1 cellular context compared by ENCODE assay signal in the genomic region with DNA sequence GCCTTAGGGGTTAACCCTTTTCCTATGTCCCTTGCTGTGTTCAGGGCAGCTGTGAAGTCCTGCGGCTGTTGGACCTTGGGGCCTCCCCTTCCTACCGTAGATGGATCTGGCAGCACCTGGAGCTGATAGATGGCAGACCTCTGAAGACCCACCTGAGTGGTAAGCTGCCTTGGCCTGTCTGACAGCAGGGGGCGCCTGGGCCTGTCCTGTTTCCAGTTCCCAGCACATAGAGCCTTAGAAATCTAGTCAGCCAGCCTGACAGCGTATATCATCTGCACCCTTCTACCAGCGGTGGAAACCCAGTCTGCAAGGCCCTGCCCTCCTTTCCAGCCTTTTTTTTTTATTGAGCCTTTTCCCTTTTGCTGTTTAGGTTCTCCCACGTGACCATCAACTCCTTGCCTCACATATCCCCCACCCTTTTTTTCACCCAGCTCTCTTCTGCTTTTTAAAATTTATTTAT.
A peak's percentile ranks its signal among the peaks of the same experiment; 100 is the strongest.
TF ChIP-seq lines count a peak whose summit lies in the region.

No MANE protein-coding gene starts in this region.

TF ChIP-seq in GM12878, 131 proteins besides CTCF, POLR2A, EP300 and RAD21:
- TF ChIP-seq RCOR1 (conservative IDR thresholded peaks at IDR 0.05; ENCODE audit: low read depth, low read length), result no peak; the same call in 1 of the 2 replicates
- peak; percentile 73 for TF ChIP-seq YY1 (IDR thresholded peaks at IDR 0.05; ENCODE audit: low read depth, low read length)
- TF ChIP-seq WRNIP1 (IDR thresholded peaks at IDR 0.05; ENCODE audit: borderline replicate concordance, low read depth, low read length), result 0 out of 2 replicates have a peak, but pooled peaks have one; percentile 65
- peak; percentile 64; the same call in 1 of the 2 replicates for TF ChIP-seq RAD51 (IDR thresholded peaks at IDR 0.05)
- TF ChIP-seq IRF4 (IDR thresholded peaks at IDR 0.05; ENCODE audit: low read depth, low read length), result 0 out of 2 replicates have a peak, but pooled peaks have one; percentile 19
- TF ChIP-seq, protein P1, sequence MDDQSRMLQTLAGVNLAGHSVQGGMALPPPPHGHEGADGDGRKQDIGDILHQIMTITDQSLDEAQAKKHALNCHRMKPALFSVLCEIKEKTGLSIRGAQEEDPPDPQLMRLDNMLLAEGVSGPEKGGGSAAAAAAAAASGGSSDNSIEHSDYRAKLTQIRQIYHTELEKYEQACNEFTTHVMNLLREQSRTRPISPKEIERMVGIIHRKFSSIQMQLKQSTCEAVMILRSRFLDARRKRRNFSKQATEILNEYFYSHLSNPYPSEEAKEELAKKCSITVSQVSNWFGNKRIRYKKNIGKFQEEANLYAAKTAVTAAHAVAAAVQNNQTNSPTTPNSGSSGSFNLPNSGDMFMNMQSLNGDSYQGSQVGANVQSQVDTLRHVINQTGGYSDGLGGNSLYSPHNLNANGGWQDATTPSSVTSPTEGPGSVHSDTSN (IDR thresholded peaks at IDR 0.05; ENCODE audit: insufficient replicate concordance, low read depth, low read length), result no peak
- TF ChIP-seq SMC3 (IDR thresholded peaks at IDR 0.05; ENCODE audit: borderline replicate concordance, low read length), result peak; percentile 100
- TF ChIP-seq, protein P2, sequence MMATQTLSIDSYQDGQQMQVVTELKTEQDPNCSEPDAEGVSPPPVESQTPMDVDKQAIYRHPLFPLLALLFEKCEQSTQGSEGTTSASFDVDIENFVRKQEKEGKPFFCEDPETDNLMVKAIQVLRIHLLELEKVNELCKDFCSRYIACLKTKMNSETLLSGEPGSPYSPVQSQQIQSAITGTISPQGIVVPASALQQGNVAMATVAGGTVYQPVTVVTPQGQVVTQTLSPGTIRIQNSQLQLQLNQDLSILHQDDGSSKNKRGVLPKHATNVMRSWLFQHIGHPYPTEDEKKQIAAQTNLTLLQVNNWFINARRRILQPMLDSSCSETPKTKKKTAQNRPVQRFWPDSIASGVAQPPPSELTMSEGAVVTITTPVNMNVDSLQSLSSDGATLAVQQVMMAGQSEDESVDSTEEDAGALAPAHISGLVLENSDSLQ (IDR thresholded peaks at IDR 0.05), result peak; percentile 35; the same call in 1 of the 2 replicates
- no peak for TF ChIP-seq ATF2 (IDR thresholded peaks at IDR 0.05; ENCODE audit: low read length)
- no peak for TF ChIP-seq STAT1 (conservative IDR thresholded peaks at IDR 0.05)
- TF ChIP-seq, protein P3, sequence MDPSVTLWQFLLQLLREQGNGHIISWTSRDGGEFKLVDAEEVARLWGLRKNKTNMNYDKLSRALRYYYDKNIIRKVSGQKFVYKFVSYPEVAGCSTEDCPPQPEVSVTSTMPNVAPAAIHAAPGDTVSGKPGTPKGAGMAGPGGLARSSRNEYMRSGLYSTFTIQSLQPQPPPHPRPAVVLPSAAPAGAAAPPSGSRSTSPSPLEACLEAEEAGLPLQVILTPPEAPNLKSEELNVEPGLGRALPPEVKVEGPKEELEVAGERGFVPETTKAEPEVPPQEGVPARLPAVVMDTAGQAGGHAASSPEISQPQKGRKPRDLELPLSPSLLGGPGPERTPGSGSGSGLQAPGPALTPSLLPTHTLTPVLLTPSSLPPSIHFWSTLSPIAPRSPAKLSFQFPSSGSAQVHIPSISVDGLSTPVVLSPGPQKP (IDR thresholded peaks at IDR 0.05; ENCODE audit: low read depth, low read length), result no peak
- TF ChIP-seq ZNF24 (IDR thresholded peaks at IDR 0.05), result peak; percentile 12; the same call in 1 of the 2 replicates
- peak; percentile 71; the same call in 1 of the 2 replicates for TF ChIP-seq SMARCA5 (IDR thresholded peaks at IDR 0.05)
